Comparison of ENCODE assay signal across 8 cellular contexts in genomic region chr2:169362346-169363026, GRCh38. TPM values are rescaled to one million over a fixed set of nuclear protein-coding genes. Genes with fewer than 3 reads are reported as not detected.
DNase-seq lines count a peak whose midpoint lies in the region; ATAC-seq and TF ChIP-seq lines count a peak whose summit lies in the region.

LRP2 (minus strand) TSS chr2:169362534; CDS start chr2:169362399, 135 bp downstream.

- H3K4me1 ChIP-seq in Panc1 (ENCODE audit: control insufficient read depth, insufficient read depth, low read length): peaks cover 15% of the 10 kb centered on the region

- TF ChIP-seq CTCF in Panc1 (IDR thresholded peaks at IDR 0.05) (no peak), MCF 10A (IDR thresholded peaks at IDR 0.05; ENCODE audit: unreplicated experiment) (no peak)

- DNase-seq in Daoy (ENCODE audit: low read depth) (peak; percentile 21), Panc1 (ENCODE audit: low read depth, low spot score) (no peak), MCF 10A (ENCODE audit: unreplicated experiment) (no peak)
- peak; percentile 23 for DNase-seq in stimulated activated CD4-positive, alpha-beta T cell treated with anti-CD3 and anti-CD28 coated beads, Interleukin-12 subunit alpha, Interleukin-12 subunit beta, amount 100 ng/mL, for 4 hours

- in situ Hi-C loops in Panc1 (cut with HindIII; ENCODE audit: low pct_unique_long_range_greater_than_20kb, low sequenced_read_pairs): no loop called here

- peaks cover 78% of the 10 kb centered on the region for H3K27me3 Mint-ChIP-seq in MCF 10A (ENCODE audit: insufficient read depth, unreplicated experiment)

- H3K9me3 ChIP-seq in Panc1 (ENCODE audit: control insufficient read depth, insufficient read depth, low read depth, low read length): no peaks in the 10 kb centered on the region

- H3K4me3 Mint-ChIP-seq in MCF 10A (ENCODE audit: unreplicated experiment): peak within 1 kb of the TSS; percentile 52

- intact Hi-C loops in Panc1 (cut with micrococcal nuclease; ENCODE audit: unreplicated experiment): no loop called here
- intact Hi-C loops in MCF 10A (cut with micrococcal nuclease): no loop called here

- peaks cover 27% of the 10 kb centered on the region for H3K27me3 ChIP-seq in Panc1 (ENCODE audit: control insufficient read depth, insufficient read depth, low read length)
- H3K27me3 ChIP-seq in layer of hippocampus (ENCODE audit: control insufficient read depth, insufficient read depth, low read length): no peaks in the 10 kb centered on the region

- H3K9me3 Mint-ChIP-seq in MCF 10A (ENCODE audit: unreplicated experiment): no peaks in the 10 kb centered on the region

- ATAC-seq in Panc1 (peak; percentile 59), GM18907 (IDR thresholded peaks at IDR 0.05; ENCODE audit: unreplicated experiment) (no peak), HG03095 (IDR thresholded peaks at IDR 0.05; ENCODE audit: unreplicated experiment) (no peak), HG03045 (IDR thresholded peaks at IDR 0.05; ENCODE audit: unreplicated experiment) (no peak)

- H3K36me3 ChIP-seq in Panc1 (ENCODE audit: control insufficient read depth, insufficient read depth, low read length): no peaks in the 10 kb centered on the region

- H3K27ac ChIP-seq in Panc1 (ENCODE audit: low read length) (no peak within 1 kb of the TSS), layer of hippocampus (ENCODE audit: low read depth, low read length) (peak within 1 kb of the TSS; percentile 68)

- H3K27ac Mint-ChIP-seq in MCF 10A (ENCODE audit: low read depth, unreplicated experiment): no peak within 1 kb of the TSS

- no peaks in the 10 kb centered on the region for H3K36me3 Mint-ChIP-seq in MCF 10A (ENCODE audit: insufficient read depth, unreplicated experiment)

- peak within 1 kb of the TSS; percentile 24 to 45 for H3K4me3 ChIP-seq in Panc1 (ENCODE audit: low read depth in 2 of 2, low read length in 2 of 2)

- POLR2A ChIA-PET in Panc1 (lab: Charles Lee): no interaction called here
- POLR2A ChIA-PET in MCF 10A (lab: Yijun Ruan, JAX): no interaction called here

- CTCF ChIA-PET in Panc1 (lab: Charles Lee): no interaction called here
- CTCF ChIA-PET in MCF 10A (lab: Yijun Ruan, JAX): no interaction called here

- peaks cover 29% of the 10 kb centered on the region for H3K4me1 Mint-ChIP-seq in MCF 10A (ENCODE audit: insufficient read depth, unreplicated experiment)

- no TSS peak for BruUV-seq in Panc1 (replicated peaks; lab: Mats Ljungman, UMichigan)
- BruUV-seq in MCF 10A (replicated peaks; lab: Mats Ljungman, UMichigan): no TSS peak

RNA-seq across cellular contexts. Expression of gene LRP2, which starts in this region (rescaled TPM):
- under 0.01 TPM in 1 of 2 replicates, not detected in the other for total RNA-seq in Daoy (2014; rRNA removed; shearing (Covaris generic))
- total RNA-seq in Panc1 (2021; ENCODE audit: unreplicated experiment) (0.10 TPM), MCF 10A (2022) (0.02 and 0.07 TPM in 2 replicates)
- not detected for polyA plus RNA-seq in Panc1 (2012; ENCODE audit: insufficient read length)

Comparison
In these comparisons a context has a peak if more than half of its experiments do, and no peak if none do; other contexts are left out.
1. Peak in DNase-seq in Daoy; RNA of the gene not detected or under 1 TPM.
2. Peak in ATAC-seq and H3K4me3 ChIP-seq in Panc1; RNA of the gene not detected or under 1 TPM.